8 cellular contexts compared by ENCODE assay signal in genomic region chr20:58891076-58891685, GRCh38. TPM values are rescaled to one million over a fixed set of nuclear protein-coding genes. Genes with fewer than 3 reads are reported as not detected.
DNase-seq lines count a peak whose midpoint lies in the region; ATAC-seq and TF ChIP-seq lines count a peak whose summit lies in the region.

No MANE protein-coding gene starts in this region.

- H3K36me3 ChIP-seq in gastroesophageal sphincter, result no peaks in the 10 kb centered on the region
- no peaks in the 10 kb centered on the region for H3K36me3 ChIP-seq in thyroid gland

- peak overlapping the region; percentile 92 to 100 for H3K4me3 ChIP-seq in gastroesophageal sphincter
- peak overlapping the region; percentile 39 to 78 (median 78) for H3K4me3 ChIP-seq in thyroid gland (replicated peaks in 1 of 3)

- no peak for TF ChIP-seq EP300 in gastroesophageal sphincter (IDR thresholded peaks at IDR 0.05)

- WGBS in gastroesophageal sphincter (ENCODE audit: low coverage in 1 of 2), 2 donors, result no CpG with 5 or more reads among the region's 99 CpGs
- 0 to 2% methylated on average over 6 to 10 of the region's 99 CpGs for WGBS in thyroid gland, 2 donors

- DNase-seq in NCI-H146 (lab: John Stamatoyannopoulos, UW) (peak; percentile 90), NCI-H146 treated with DMSO at 0.1 percent for 48 hours (lab: John Stamatoyannopoulos, UW; ENCODE audit: unreplicated experiment) (no peak), RPMI7951 (ENCODE audit: low read depth) (peak; percentile 84), activated gamma-delta T cell treated with Interleukin-2 at 50 U/mL for 16 hours (peak; percentile 72), occipital lobe (lab: John Stamatoyannopoulos, UW) (peak; percentile 56), thyroid gland (peak; percentile 82)

- TF ChIP-seq POLR2A in gastroesophageal sphincter (IDR thresholded peaks at IDR 0.05), result peak; percentile 79 to 89
- TF ChIP-seq POLR2A in thyroid gland (IDR thresholded peaks at IDR 0.05), result peak; percentile 78 to 92

- H3K27me3 ChIP-seq in gastroesophageal sphincter (no peaks in the 10 kb centered on the region), thyroid gland (no peaks in the 10 kb centered on the region)

- H3K9me3 ChIP-seq in gastroesophageal sphincter (no peaks in the 10 kb centered on the region), thyroid gland (no peaks in the 10 kb centered on the region)

- peak; percentile 26 for ATAC-seq in HG03108 (IDR thresholded peaks at IDR 0.05; ENCODE audit: unreplicated experiment)
- ATAC-seq in gastroesophageal sphincter, result peak; percentile 68

- H3K4me1 ChIP-seq in gastroesophageal sphincter (peaks cover 1 to 51% (median 32%) of the 10 kb centered on the region in 3 donors), thyroid gland (peaks cover 26 to 33% of the 10 kb centered on the region in 2 donors)

- H3K27ac ChIP-seq in gastroesophageal sphincter, result peak overlapping the region; percentile 79 to 100 (median 98)
- peak overlapping the region; percentile 99 to 100 (median 99) for H3K27ac ChIP-seq in thyroid gland

- intact Hi-C loops in thyroid gland (cut with DNase I), result loop anchor here (5.0 to 10.0 kb wide), 2 partner anchors 114 to 151 kb away; partner anchors contain the start of genes CTSZ and PRELID3B

- TF ChIP-seq CTCF in gastroesophageal sphincter (IDR thresholded peaks at IDR 0.05) (no peak), thyroid gland (IDR thresholded peaks at IDR 0.05) (no peak)

RNA-seq across cellular contexts. Expression of gene GNAS, which starts 38.7 kb away (rescaled TPM):
- total RNA-seq in RPMI7951 (2014; rRNA removed; shearing (Covaris generic)), result 853 and 1,108 TPM in 2 replicates
- total RNA-seq in gastroesophageal sphincter (100 to 1,000 TPM; 521 to 893 (median 652) TPM), occipital lobe (344 TPM), thyroid gland (1,000 to 10,000 TPM; 2,457 to 5,038 (median 3,494) TPM)

RNA-seq across cellular contexts. Expression of gene GNAS-AS1, which starts 40.5 kb away (rescaled TPM):
- 1.1 TPM in 2 replicates for total RNA-seq in RPMI7951 (2014; rRNA removed; shearing (Covaris generic))
- under 1 TPM in 1 of 4 donors, not detected in 3; 0.19 TPM for total RNA-seq in gastroesophageal sphincter
- 0.94 TPM for total RNA-seq in occipital lobe
- total RNA-seq in thyroid gland, result 1 to 10 TPM in 2 of 4 donors, under 1 TPM in 2; 0.42 to 1.9 (median 1.1) TPM
